Comparison of ENCODE assay signal across 17 cellular contexts in genomic region chr4:21744046-21744445, GRCh38.
A peak's percentile ranks its signal among the peaks of the same experiment; 100 is the strongest.
DNase-seq lines count a peak whose midpoint lies in the region; ATAC-seq and TF ChIP-seq lines count a peak whose summit lies in the region.
"Had no signal": no experiment of that assay in that cellular context is flagged by ENCODE, and none has a peak within 500 bp of the region (broad histone marks: within the 10 kb centered on the region; RNA-seq: fewer than 3 reads in every experiment).

No MANE protein-coding gene starts in this region.

- H3K9me3 Mint-ChIP-seq in MCF 10A (ENCODE audit: unreplicated experiment) = no peaks in the 10 kb centered on the region
- H3K9me3 Mint-ChIP-seq: CD8-positive, alpha-beta T cell had no signal

- H3K27ac ChIP-seq in breast epithelium = no peak overlapping the region
- H3K27ac ChIP-seq: BLaER1 treated with 17β-estradiol and CSF1 and Interleukin-3, amounts not matched to agents 10 nM and 100 nM; HL-60 had no signal

- DNase-seq in MCF 10A (ENCODE audit: unreplicated experiment) (peak; percentile 1), breast epithelium (ENCODE audit: low spot score in 2 of 2) (no peak), HT1080 (ENCODE audit: low read depth) (peak; percentile 66), amniotic epithelial cell (ENCODE audit: low read depth) (peak; percentile 8), kidney tubule cell (ENCODE audit: low spot score) (peak; percentile 12)
- DNase-seq in stimulated activated CD4-positive, alpha-beta T cell treated with anti-CD3 and anti-CD28 coated beads, Interleukin-15, amount 100 ng/mL, for 24 hours = no peak
- no peak for DNase-seq in activated effector memory CD4-positive, alpha-beta T cell treated with Interleukin-2 at 50 U/mL for 16 hours
- DNase-seq: Calu3; CD8-positive, alpha-beta T cell; IMR-90 had no signal

- TF ChIP-seq CTCF in MCF 10A (IDR thresholded peaks at IDR 0.05; ENCODE audit: unreplicated experiment) (no peak), breast epithelium (IDR thresholded peaks at IDR 0.05) (no peak)

- no peaks in the 10 kb centered on the region for H3K9me3 ChIP-seq in breast epithelium
- H3K9me3 ChIP-seq: BLaER1 treated with 17β-estradiol and CSF1 and Interleukin-3, amounts not matched to agents 10 nM and 100 nM; HAP-1 had no signal

- H3K27me3 ChIP-seq in breast epithelium = no peaks in the 10 kb centered on the region
- H3K27me3 ChIP-seq: BLaER1 treated with 17β-estradiol and CSF1 and Interleukin-3, amounts not matched to agents 10 nM and 100 nM had no signal

- H3K36me3 Mint-ChIP-seq in MCF 10A (ENCODE audit: insufficient read depth, unreplicated experiment) = no peaks in the 10 kb centered on the region
- H3K36me3 Mint-ChIP-seq: CD8-positive, alpha-beta T cell had no signal

- POLR2A ChIA-PET in MCF 10A (lab: Yijun Ruan, JAX) = interaction anchor here (0.6 kb wide), 1 partner anchor 558 kb away, joined by 3 read pairs; no protein-coding TSS in a partner anchor

- H3K4me1 Mint-ChIP-seq in MCF 10A (ENCODE audit: insufficient read depth, unreplicated experiment) = no peaks in the 10 kb centered on the region
- H3K4me1 Mint-ChIP-seq: B cell had no signal

- no peak overlapping the region for H3K27ac Mint-ChIP-seq in MCF 10A (ENCODE audit: low read depth, unreplicated experiment)
- H3K27ac Mint-ChIP-seq: B cell; CD8-positive, alpha-beta T cell had no signal

- ATAC-seq in HG02970 (IDR thresholded peaks at IDR 0.05; ENCODE audit: low FRiP score, unreplicated experiment) = no peak
- ATAC-seq: CD8-positive, alpha-beta T cell; GM12878; K562 had no signal

- no peaks in the 10 kb centered on the region for H3K36me3 ChIP-seq in breast epithelium
- H3K36me3 ChIP-seq: BLaER1 treated with 17β-estradiol and CSF1 and Interleukin-3, amounts not matched to agents 10 nM and 100 nM; HAP-1 had no signal

- intact Hi-C loops in MCF 10A (cut with micrococcal nuclease) (no loop called here), breast epithelium (cut with DNase I; ENCODE audit: low total_unique reads) (no loop called here)

- H3K4me3 ChIP-seq in breast epithelium = no peak overlapping the region
- H3K4me3 ChIP-seq: BLaER1 treated with 17β-estradiol and CSF1 and Interleukin-3, amounts not matched to agents 10 nM and 100 nM; GM12878; HAP-1; K562 had no signal

- no peak overlapping the region for H3K4me3 Mint-ChIP-seq in MCF 10A (ENCODE audit: unreplicated experiment)
- H3K4me3 Mint-ChIP-seq: B cell; CD8-positive, alpha-beta T cell had no signal

- CTCF ChIA-PET in MCF 10A (lab: Yijun Ruan, JAX) = no interaction called here

- no peak for TF ChIP-seq POLR2A in breast epithelium (IDR thresholded peaks at IDR 0.05)

- H3K4me1 ChIP-seq in breast epithelium = no peaks in the 10 kb centered on the region
- H3K4me1 ChIP-seq: BLaER1 treated with 17β-estradiol and CSF1 and Interleukin-3, amounts not matched to agents 10 nM and 100 nM; HAP-1 had no signal

- no TSS peak for BruUV-seq in MCF 10A (replicated peaks; lab: Mats Ljungman, UMichigan)

- H3K27me3 Mint-ChIP-seq in MCF 10A (ENCODE audit: insufficient read depth, unreplicated experiment) = no peaks in the 10 kb centered on the region
- H3K27me3 Mint-ChIP-seq: B cell had no signal

Comparison
In these comparisons a context has a peak if more than half of its experiments do, and no peak if none do; other contexts are left out.
1. DNase-seq: peak in MCF 10A (single experiment), HT1080 (single experiment), amniotic epithelial cell (single experiment) and kidney tubule cell (single experiment); none in breast epithelium (0 of 2), stimulated activated CD4-positive, alpha-beta T cell treated with anti-CD3 and anti-CD28 coated beads, Interleukin-15, amount 100 ng/mL, for 24 hours (single experiment) and activated effector memory CD4-positive, alpha-beta T cell treated with Interleukin-2 at 50 U/mL for 16 hours (single experiment).